ENCODE assay signal across 1 cellular context in the genomic region with DNA sequence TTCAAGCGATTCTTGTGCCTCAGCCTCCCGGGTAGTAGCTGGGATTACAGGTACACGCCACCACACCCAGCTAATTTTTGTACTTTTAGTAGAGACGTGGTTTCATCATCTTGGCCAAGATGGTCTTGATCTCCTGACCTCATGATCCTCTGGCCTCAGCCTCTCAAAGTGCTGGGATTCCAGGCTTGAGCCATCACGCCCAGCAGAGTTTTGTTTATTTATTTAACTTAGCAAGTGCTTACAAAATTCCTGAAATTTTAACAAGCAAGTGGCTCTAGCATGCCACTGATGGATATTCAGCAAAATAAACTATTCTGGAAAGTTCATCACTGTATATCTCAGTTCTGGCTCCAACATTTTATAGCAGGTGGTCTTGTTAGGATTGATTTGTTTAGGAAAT.
TF ChIP-seq lines count a peak whose summit lies in the region.

No MANE protein-coding gene starts in this region.

TF ChIP-seq in IMR-90, 13 proteins besides CTCF, POLR2A, EP300 and RAD21:
- no peak for TF ChIP-seq MXI1 (IDR thresholded peaks at IDR 0.05; ENCODE audit: borderline replicate concordance, low read depth, low read length)
- TF ChIP-seq FOS (IDR thresholded peaks at IDR 0.05; ENCODE audit: low read depth, low read length), result no peak
- no peak for TF ChIP-seq RFX5 (IDR thresholded peaks at IDR 0.05; ENCODE audit: low read depth, low read length)
- no peak for TF ChIP-seq CHD1 (IDR thresholded peaks at IDR 0.05; ENCODE audit: low read depth, low read length)
- TF ChIP-seq, protein P1, sequence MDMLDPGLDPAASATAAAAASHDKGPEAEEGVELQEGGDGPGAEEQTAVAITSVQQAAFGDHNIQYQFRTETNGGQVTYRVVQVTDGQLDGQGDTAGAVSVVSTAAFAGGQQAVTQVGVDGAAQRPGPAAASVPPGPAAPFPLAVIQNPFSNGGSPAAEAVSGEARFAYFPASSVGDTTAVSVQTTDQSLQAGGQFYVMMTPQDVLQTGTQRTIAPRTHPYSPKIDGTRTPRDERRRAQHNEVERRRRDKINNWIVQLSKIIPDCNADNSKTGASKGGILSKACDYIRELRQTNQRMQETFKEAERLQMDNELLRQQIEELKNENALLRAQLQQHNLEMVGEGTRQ (IDR thresholded peaks at IDR 0.05; ENCODE audit: low read depth, low read length), result no peak
- TF ChIP-seq MAFK (IDR thresholded peaks at IDR 0.05; ENCODE audit: low read depth, low read length), result no peak
- TF ChIP-seq MAZ (IDR thresholded peaks at IDR 0.05; ENCODE audit: borderline replicate concordance, low read depth, low read length), result no peak
- TF ChIP-seq, protein P2, sequence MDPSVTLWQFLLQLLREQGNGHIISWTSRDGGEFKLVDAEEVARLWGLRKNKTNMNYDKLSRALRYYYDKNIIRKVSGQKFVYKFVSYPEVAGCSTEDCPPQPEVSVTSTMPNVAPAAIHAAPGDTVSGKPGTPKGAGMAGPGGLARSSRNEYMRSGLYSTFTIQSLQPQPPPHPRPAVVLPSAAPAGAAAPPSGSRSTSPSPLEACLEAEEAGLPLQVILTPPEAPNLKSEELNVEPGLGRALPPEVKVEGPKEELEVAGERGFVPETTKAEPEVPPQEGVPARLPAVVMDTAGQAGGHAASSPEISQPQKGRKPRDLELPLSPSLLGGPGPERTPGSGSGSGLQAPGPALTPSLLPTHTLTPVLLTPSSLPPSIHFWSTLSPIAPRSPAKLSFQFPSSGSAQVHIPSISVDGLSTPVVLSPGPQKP (IDR thresholded peaks at IDR 0.05; ENCODE audit: borderline replicate concordance, low read depth, low read length), result no peak
- TF ChIP-seq CEBPB (IDR thresholded peaks at IDR 0.05; ENCODE audit: low read depth, low read length), result no peak
- TF ChIP-seq SMC3 (IDR thresholded peaks at IDR 0.05; ENCODE audit: low read depth, low read length), result no peak
- no peak for TF ChIP-seq RCOR1 (IDR thresholded peaks at IDR 0.05; ENCODE audit: insufficient replicate concordance, low read length)
- TF ChIP-seq BHLHE40 (IDR thresholded peaks at IDR 0.05; ENCODE audit: low read depth, low read length), result no peak
- no peak for TF ChIP-seq NFE2L2 (IDR thresholded peaks at IDR 0.05; ENCODE audit: low read depth, low read length)
